23 cellular contexts compared by ENCODE assay signal in genomic region chr2:233491326-233491725, GRCh38.
DNase-seq lines count a peak whose midpoint lies in the region; ATAC-seq and TF ChIP-seq lines count a peak whose summit lies in the region.
"Had no signal": no experiment of that assay in that cellular context is flagged by ENCODE, and none has a peak within 500 bp of the region (broad histone marks: within the 10 kb centered on the region; RNA-seq: fewer than 3 reads in every experiment).

No MANE protein-coding gene starts in this region.

- no peak overlapping the region for H3K9ac ChIP-seq in mammary epithelial cell (ENCODE audit: insufficient read depth, low read length)
- H3K9ac ChIP-seq: SK-N-SH had no signal

- H3K27me3 ChIP-seq in Panc1 (ENCODE audit: control insufficient read depth, insufficient read depth, low read length) (no peaks in the 10 kb centered on the region), mammary epithelial cell (ENCODE audit: insufficient read depth, low read length) (no peaks in the 10 kb centered on the region), esophagus squamous epithelium (no peaks in the 10 kb centered on the region), suprapubic skin (no peaks in the 10 kb centered on the region), body of pancreas (no peaks in the 10 kb centered on the region)
- H3K27me3 ChIP-seq: MG63, Peyer's patch had no signal

- H3K4me2 ChIP-seq in mammary epithelial cell (ENCODE audit: insufficient read depth, low read depth, low read length) = no peak overlapping the region
- H3K4me2 ChIP-seq: GM23338, SK-N-SH had no signal

- intact Hi-C loops in Panc1 (cut with micrococcal nuclease; ENCODE audit: unreplicated experiment) (no loop called here), mammary epithelial cell (cut with micrococcal nuclease) (no loop called here), esophagus squamous epithelium (cut with DNase I) (no loop called here), body of pancreas (cut with DNase I) (no loop called here)

- in situ Hi-C loops in Panc1 (cut with HindIII; ENCODE audit: low pct_unique_long_range_greater_than_20kb, low sequenced_read_pairs) (no loop called here), mammary epithelial cell (cut with MboI; ENCODE audit: low sequenced_read_pairs in 2 of 2) (no loop called here)

- POLR2A ChIA-PET in Panc1 (lab: Charles Lee) = no interaction called here

- BruUV-seq in Panc1 (replicated peaks; lab: Mats Ljungman, UMichigan) (no TSS peak), mammary epithelial cell (replicated peaks; lab: Mats Ljungman, UMichigan) (no TSS peak)

- TF ChIP-seq POLR2A in esophagus squamous epithelium (IDR thresholded peaks at IDR 0.05) (no peak), suprapubic skin (IDR thresholded peaks at IDR 0.05) (no peak), body of pancreas (IDR thresholded peaks at IDR 0.05) (no peak)

- WGBS in mammary epithelial cell (ENCODE audit: low coverage, missing lambda C conversion rate) = 78% methylated on average over 3 of the region's 3 CpGs
- 45 to 59% methylated on average over 3 of the region's 3 CpGs for WGBS in esophagus squamous epithelium, 2 donors
- WGBS in suprapubic skin = 48% methylated on average over 3 of the region's 3 CpGs
- 87 to 90% methylated on average over 3 of the region's 3 CpGs for WGBS in body of pancreas, 2 donors

- dilution Hi-C loops in mammary epithelial cell (cut with HindIII; ENCODE audit: low sequenced_read_pairs) = no loop called here

- no peak for DNase-seq in Panc1 (ENCODE audit: low read depth, low spot score)
- peak; percentile 33 for DNase-seq in mammary epithelial cell
- DNase-seq in esophagus squamous epithelium (lab: John Stamatoyannopoulos, UW) = no peak
- no peak for DNase-seq in suprapubic skin (ENCODE audit: low spot score in 2 of 2)
- DNase-seq in body of pancreas = no peak
- DNase-seq in kidney glomerular epithelial cell (lab: John Stamatoyannopoulos, UW) = no peak
- no peak for DNase-seq in NCI-H2081 treated with DMSO at 0.1 percent for 48 hours (lab: John Stamatoyannopoulos, UW)
- DNase-seq: Caco-2; CD8-positive, alpha-beta T cell; HFFc6; KBM-7; MG63; NCI-H1105 treated with DMSO at 0.1 percent for 48 hours; NCI-H2029; NCI-H2171; NCI-H226; NCI-H510A; NCI-H69; Peyer's patch; SK-N-SH had no signal

- ATAC-seq in Panc1 (no peak), body of pancreas (no peak)
- ATAC-seq: CD8-positive, alpha-beta T cell; GM23338 had no signal

- no peaks in the 10 kb centered on the region for H4K20me1 ChIP-seq in mammary epithelial cell (ENCODE audit: insufficient read depth, low read length)

- peaks cover 18% of the 10 kb centered on the region for H3K4me1 ChIP-seq in Panc1 (ENCODE audit: control insufficient read depth, insufficient read depth, low read length)
- peaks cover 62% of the 10 kb centered on the region for H3K4me1 ChIP-seq in mammary epithelial cell (ENCODE audit: insufficient read depth, low read length)
- H3K4me1 ChIP-seq in esophagus squamous epithelium = peaks cover 15 to 71% (median 44%) of the 10 kb centered on the region in 3 donors
- H3K4me1 ChIP-seq in suprapubic skin = peaks cover 25% of the 10 kb centered on the region
- peaks cover 11% of the 10 kb centered on the region for H3K4me1 ChIP-seq in body of pancreas
- H3K4me1 ChIP-seq: Peyer's patch had no signal

- H3K4me3 ChIP-seq in Panc1 (ENCODE audit: low read depth in 2 of 2, low read length in 2 of 2) (no peak overlapping the region), mammary epithelial cell (replicated peaks in 1 of 3; ENCODE audit: insufficient read depth in 1 of 3, low read depth in 2 of 3, low read length in 3 of 3) (no peak overlapping the region), esophagus squamous epithelium (no peak overlapping the region), suprapubic skin (no peak overlapping the region), body of pancreas (no peak overlapping the region)
- H3K4me3 ChIP-seq: GM23338, HAP-1, MG63, Peyer's patch had no signal

- H3K79me2 ChIP-seq in mammary epithelial cell (ENCODE audit: insufficient read depth, low read length) = no peaks in the 10 kb centered on the region

- H3K9me3 ChIP-seq in Panc1 (ENCODE audit: control insufficient read depth, insufficient read depth, low read depth, low read length) (no peaks in the 10 kb centered on the region), mammary epithelial cell (replicated peaks; ENCODE audit: insufficient read depth, low read length) (no peaks in the 10 kb centered on the region), esophagus squamous epithelium (no peaks in the 10 kb centered on the region), suprapubic skin (no peaks in the 10 kb centered on the region), body of pancreas (no peaks in the 10 kb centered on the region)
- H3K9me3 ChIP-seq: Caco-2, HAP-1, MG63, Peyer's patch, SK-N-SH had no signal

- no peak for TF ChIP-seq CTCF in Panc1 (IDR thresholded peaks at IDR 0.05)
- no peak for TF ChIP-seq CTCF in mammary epithelial cell (conservative IDR thresholded peaks at IDR 0.05 in 1 of 2, IDR thresholded peaks at IDR 0.05 in 1 of 2; ENCODE audit: extremely low read depth in 1 of 2, insufficient read depth in 1 of 2, low read depth in 1 of 2, low read length in 2 of 2)
- TF ChIP-seq CTCF in esophagus squamous epithelium (IDR thresholded peaks at IDR 0.05) = no peak
- TF ChIP-seq CTCF in suprapubic skin (IDR thresholded peaks at IDR 0.05) = no peak
- TF ChIP-seq CTCF in body of pancreas (IDR thresholded peaks at IDR 0.05) = no peak

- CTCF ChIA-PET in Panc1 (lab: Charles Lee) = no interaction called here
- CTCF ChIA-PET in mammary epithelial cell (lab: Charles Lee; ENCODE audit: low non-redundant PET) = no interaction called here

- no peak for TF ChIP-seq EP300 in suprapubic skin (IDR thresholded peaks at IDR 0.05)

- H2AFZ ChIP-seq in mammary epithelial cell (ENCODE audit: low read depth, low read length) = no peak overlapping the region
- H2AFZ ChIP-seq: GM23338 had no signal

- H3K27ac ChIP-seq in Panc1 (ENCODE audit: low read length) = peak overlapping the region; percentile 61; the same call in 1 of the 2 replicates
- peak overlapping the region; percentile 26 for H3K27ac ChIP-seq in mammary epithelial cell (ENCODE audit: insufficient read depth, low read depth, low read length)
- peak overlapping the region; percentile 0 to 80 (median 72) for H3K27ac ChIP-seq in esophagus squamous epithelium
- H3K27ac ChIP-seq in suprapubic skin = peak overlapping the region; percentile 76
- H3K27ac ChIP-seq in body of pancreas = no peak overlapping the region
- H3K27ac ChIP-seq: C4-2B, Peyer's patch had no signal

- H3K36me3 ChIP-seq in Panc1 (ENCODE audit: control insufficient read depth, insufficient read depth, low read length) (peaks cover 5% of the 10 kb centered on the region; the same call in 1 of the 2 replicates), mammary epithelial cell (ENCODE audit: insufficient read depth, low read length) (peaks cover 9% of the 10 kb centered on the region), esophagus squamous epithelium (peaks cover 0 to 32% (median 0%) of the 10 kb centered on the region in 3 donors), suprapubic skin (peaks cover 23% of the 10 kb centered on the region), body of pancreas (replicated peaks in 1 of 2; ENCODE audit: insufficient read depth in 1 of 2, low read depth in 2 of 2) (peaks cover 0 to 18% of the 10 kb centered on the region in 2 donors)

Comparison
In these comparisons a context has a peak if more than half of its experiments do, and no peak if none do; other contexts are left out.
1. H3K27ac ChIP-seq: peak in Panc1 (single experiment), mammary epithelial cell (single experiment), esophagus squamous epithelium (4 of 4) and suprapubic skin (single experiment); none in body of pancreas (0 of 4).